ENCODE assay signal across 34 cellular contexts in the genomic region with DNA sequence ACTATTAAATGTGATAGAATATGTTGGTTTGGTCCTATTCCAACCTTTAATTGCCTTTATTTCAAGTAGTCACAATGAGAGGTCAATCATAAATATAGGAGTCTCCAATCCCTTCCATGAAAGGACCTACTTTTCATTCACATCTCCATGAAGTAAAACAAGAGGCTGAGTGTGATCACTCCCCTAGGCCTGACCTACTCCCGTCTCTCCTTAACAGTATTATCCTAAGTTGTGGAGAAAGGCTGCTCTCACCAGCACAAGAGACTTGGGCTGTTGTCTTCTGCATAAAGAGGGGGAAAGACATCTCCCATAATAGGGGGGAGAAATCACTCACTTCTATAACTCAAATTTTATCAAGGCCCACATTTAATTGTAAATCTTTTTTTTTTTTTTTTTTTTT.
"Had no signal": no experiment of that assay in that cellular context is flagged by ENCODE, and none has a peak within 500 bp of the region (broad histone marks: within the 10 kb centered on the region; RNA-seq: fewer than 3 reads in every experiment).

No MANE protein-coding gene starts in this region.

- H3K36me3 ChIP-seq: brain microvascular endothelial cell had no signal

- H3K4me3 Mint-ChIP-seq: activated CD8-positive, alpha-beta memory T cell treated with anti-CD3 and anti-CD28 coated beads, Interleukin-2, amount 10 ng/mL, durations not matched to agents 7 days and 5 days; activated naive CD8-positive, alpha-beta T cell treated with anti-CD3 and anti-CD28 coated beads for 36 hours; central memory CD8-positive, alpha-beta T cell had no signal

- H3K27me3 Mint-ChIP-seq: activated CD8-positive, alpha-beta memory T cell treated with anti-CD3 and anti-CD28 coated beads, Interleukin-2, amount 10 ng/mL, durations not matched to agents 7 days and 5 days; activated naive CD8-positive, alpha-beta T cell treated with anti-CD3 and anti-CD28 coated beads for 36 hours; central memory CD8-positive, alpha-beta T cell had no signal

- H3K9me3 ChIP-seq: SJCRH30, SK-N-SH had no signal

- H3K27ac ChIP-seq: brain microvascular endothelial cell, SJCRH30, VCaP had no signal

- H3K27ac Mint-ChIP-seq: activated CD8-positive, alpha-beta memory T cell treated with anti-CD3 and anti-CD28 coated beads, Interleukin-2, amount 10 ng/mL, durations not matched to agents 7 days and 5 days; activated naive CD8-positive, alpha-beta T cell treated with anti-CD3 and anti-CD28 coated beads for 36 hours had no signal

- H3K27me3 ChIP-seq: brain microvascular endothelial cell, SJCRH30 had no signal

- H3K9me3 Mint-ChIP-seq: activated naive CD8-positive, alpha-beta T cell treated with anti-CD3 and anti-CD28 coated beads for 36 hours; central memory CD8-positive, alpha-beta T cell had no signal

- ATAC-seq: activated CD8-positive, alpha-beta memory T cell treated with anti-CD3 and anti-CD28 coated beads, Interleukin-2, amount 10 ng/mL, durations not matched to agents 7 days and 5 days; K562; Panc1 had no signal

- H3K4me1 Mint-ChIP-seq: activated naive CD8-positive, alpha-beta T cell treated with anti-CD3 and anti-CD28 coated beads for 36 hours had no signal

- H3K4me3 ChIP-seq: K562, SJCRH30 had no signal

- DNase-seq: activated CD4-positive, alpha-beta T cell treated with anti-CD3 and anti-CD28 coated beads for 1 hour; activated CD4-positive, alpha-beta T cell treated with anti-CD3 and anti-CD28 coated beads for 48 hours; activated CD4-positive, alpha-beta T cell treated with anti-CD3 and anti-CD28 coated beads, Interleukin-2, amount 50 U/mL, for 48 hours; activated CD4-positive, CD25-positive, alpha-beta regulatory T cell; activated CD8-positive, alpha-beta memory T cell treated with anti-CD3 and anti-CD28 coated beads for 24 hours; activated CD8-positive, alpha-beta memory T cell treated with anti-CD3 and anti-CD28 coated beads, Interleukin-2, amount 10 ng/mL, durations not matched to agents 7 days and 5 days; activated CD8-positive, alpha-beta memory T cell treated with anti-CD3 and anti-CD28 coated beads, Interleukin-2, amount 50 U/mL, for 48 hours; activated effector memory CD4-positive, alpha-beta T cell treated with anti-CD3 and anti-CD28 coated beads, Interleukin-2, amount 50 U/mL, for 16 hours; activated naive CD4-positive, alpha-beta T cell; activated naive CD4-positive, alpha-beta T cell treated with anti-CD3 and anti-CD28 coated beads, Interleukin-2, amount 50 U/mL, for 16 hours; activated naive CD8-positive, alpha-beta T cell treated with anti-CD3 and anti-CD28 coated beads for 36 hours; activated T-cell treated with anti-CD3 and anti-CD28 coated beads, Interleukin-2, amount 50 U/mL, for 48 hours; amniotic stem cell; aorta; brain microvascular endothelial cell; NCI-H1092 treated with DMSO at 0.1 percent for 48 hours; NCI-H1417; NCI-H146; NCI-H187; NCI-H2029 treated with DMSO at 0.1 percent for 48 hours; NCI-H2107; NCI-H2171; NCI-H510A; NCI-H526 treated with DMSO at 0.1 percent for 48 hours; NCI-H774; SHP77; SJCRH30; SK-N-SH; T-helper 2 cell; T-helper 9 cell had no signal

- H3K4me1 ChIP-seq: SJCRH30 had no signal
